Comparison of ENCODE assay signal across 8 cellular contexts in the genomic region with DNA sequence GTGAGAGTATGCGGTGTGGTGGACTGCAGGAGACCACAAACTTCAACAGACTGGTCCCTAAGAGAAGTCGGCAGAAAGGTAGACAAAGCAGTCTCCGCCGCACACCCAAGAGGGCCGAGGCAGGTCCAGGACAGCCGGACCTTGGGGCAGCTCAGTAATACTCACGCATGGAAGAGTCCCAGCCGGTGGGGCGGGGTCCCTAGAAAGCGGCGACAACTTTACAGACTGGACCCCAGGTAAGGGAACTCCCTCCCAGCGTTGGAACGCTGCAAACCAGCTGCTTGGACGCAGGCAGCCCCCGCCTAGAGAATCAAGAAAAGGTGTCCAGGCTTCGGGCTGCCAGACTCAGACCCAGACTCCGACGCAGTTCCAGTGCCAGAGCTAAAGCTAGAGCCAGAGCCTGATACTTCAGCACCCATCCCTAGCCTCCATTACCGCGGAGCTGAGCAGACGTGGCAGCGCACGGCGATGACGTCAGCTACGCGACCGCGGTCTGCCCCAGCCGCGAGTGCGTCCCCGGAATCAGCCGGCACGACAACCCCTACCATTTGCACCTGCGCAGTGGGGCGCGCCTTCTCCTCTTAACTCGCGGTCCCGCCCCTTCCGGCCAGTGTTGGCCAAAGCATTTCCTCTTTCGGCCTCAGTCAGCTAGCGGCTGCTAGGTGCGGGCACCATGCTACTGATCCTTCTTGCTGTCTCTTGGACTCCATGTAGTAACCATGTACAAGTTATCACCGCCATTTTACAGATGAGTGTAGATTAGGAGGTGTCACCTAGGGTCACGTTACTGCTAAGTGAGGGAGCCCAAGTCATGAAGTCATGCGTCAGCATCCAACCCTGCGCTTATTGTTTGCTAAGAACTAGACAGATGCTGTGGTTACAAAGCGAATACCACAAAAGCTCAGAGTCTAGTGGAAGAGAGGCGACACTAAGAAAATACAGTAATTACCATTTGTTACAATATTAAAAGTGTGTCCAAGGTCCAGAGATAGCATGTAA. TPM values are rescaled to one million over a fixed set of nuclear protein-coding genes. Genes with fewer than 3 reads are reported as not detected.
DNase-seq lines count a peak whose midpoint lies in the region; ATAC-seq, FAIRE-seq and TF ChIP-seq lines count a peak whose summit lies in the region.

TMEM39A (minus strand) TSS at position 445 of the 999 bp plus-strand sequence. CDS start 1,541 bp downstream, outside the sequence.

- H3K9me3 ChIP-seq in BE2C, result no peaks in the 10 kb centered on the region

- DNase-seq in BE2C, result peak; percentile 99
- DNase-seq in GM19240 (ENCODE audit: insufficient read length, low spot score), result peak; percentile 94
- peak; percentile 91 to 97 for DNase-seq in NCI-H526 (lab: John Stamatoyannopoulos, UW)
- DNase-seq in activated CD4-positive, alpha-beta T cell treated with anti-CD3 and anti-CD28 coated beads for 48 hours, result peak; percentile 99
- DNase-seq in kidney glomerular epithelial cell (lab: John Stamatoyannopoulos, UW), result peak; percentile 94
- DNase-seq in stimulated activated CD4-positive, alpha-beta T cell treated with anti-CD3 and anti-CD28 coated beads, Interleukin-1b, Interleukin-23, amount 100 ng/mL, for 1 hour (ENCODE audit: low read depth in 2 of 2), result peak; percentile 93 to 97

- ATAC-seq in HG03460 (IDR thresholded peaks at IDR 0.05; ENCODE audit: unreplicated experiment), result peak; percentile 92

- peaks cover 29% of the 10 kb centered on the region for H3K36me3 ChIP-seq in BE2C

- 0 out of 2 replicates have a peak, but pooled peaks have one; percentile 4 for TF ChIP-seq CTCF in BE2C (IDR thresholded peaks at IDR 0.05; ENCODE audit: low read depth, low read length)

- H3K4me3 ChIP-seq in BE2C (ENCODE audit: low read depth, low read length), result peak within 1 kb of the TSS; percentile 99

- H3K27me3 ChIP-seq in BE2C, result no peaks in the 10 kb centered on the region

- H3K4me1 ChIP-seq in BE2C, result peaks cover 4% of the 10 kb centered on the region

- FAIRE-seq in colon (lab: Jason Lieb, UNC), result peak; percentile 31

RNA-seq across cellular contexts. Expression of gene TMEM39A, which starts in this region (rescaled TPM):
- 44.3 TPM for polyA plus RNA-seq in BE2C (2012; ENCODE audit: insufficient read depth, insufficient read length, low read depth)

Comparison
In these comparisons a context has a peak if more than half of its experiments do, and no peak if none do; other contexts are left out.
1. Peak in every context shown above with its lines: DNase-seq, ATAC-seq and H3K4me3 ChIP-seq.